ENCODE assay signal across 8 cellular contexts in the genomic region with DNA sequence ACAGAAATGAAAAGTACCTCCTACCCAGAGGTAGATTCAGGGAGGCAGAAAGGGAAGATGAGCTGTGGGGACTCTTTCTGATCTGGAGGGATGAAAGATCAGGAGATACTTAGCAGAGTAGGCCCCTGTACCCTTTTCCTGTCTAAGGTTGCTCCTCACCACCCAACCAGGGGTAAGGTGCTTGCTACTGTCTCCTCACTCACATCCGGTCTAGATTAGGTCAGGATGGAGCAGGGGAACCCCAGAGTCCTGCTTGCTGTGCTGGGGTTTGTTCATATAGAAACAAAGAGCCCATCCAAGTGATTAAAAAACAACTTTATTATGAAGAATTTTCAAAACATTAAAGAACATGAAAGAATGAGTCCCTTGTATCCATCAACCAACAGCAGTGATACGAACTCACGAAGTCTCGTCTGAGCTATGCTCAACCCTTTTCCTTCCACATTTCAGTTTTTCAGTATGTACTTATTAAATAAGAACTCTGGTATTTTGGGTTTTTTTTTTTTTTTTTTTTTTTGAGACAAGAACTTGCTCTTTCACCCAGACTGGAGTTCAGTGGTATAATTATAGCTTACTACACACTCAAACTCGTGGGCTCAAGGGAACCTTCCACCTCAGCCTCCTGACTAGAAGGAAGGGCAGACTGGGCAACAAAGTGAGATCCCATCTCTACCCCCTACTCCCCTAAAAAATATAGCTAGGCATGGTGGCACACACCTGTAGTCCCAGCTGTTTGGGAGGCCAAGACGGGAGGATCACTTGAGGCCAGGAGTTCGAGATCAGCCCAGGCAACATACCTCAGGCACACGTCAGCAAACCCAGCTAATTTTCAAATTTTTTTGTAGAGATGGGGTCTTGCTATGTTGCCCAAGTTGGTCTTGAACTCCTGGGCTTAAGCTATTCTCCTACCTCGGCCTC. TPM values are rescaled to one million over a fixed set of nuclear protein-coding genes. Genes with fewer than 3 reads are reported as not detected.
DNase-seq lines count a peak whose midpoint lies in the region; ATAC-seq and TF ChIP-seq lines count a peak whose summit lies in the region.

No MANE protein-coding gene starts in this region.

- peak overlapping the region; percentile 98 to 100 (median 98) for H3K27ac Mint-ChIP-seq in IgD-negative memory B cell

- peak overlapping the region; percentile 98 to 99 (median 99) for H3K4me3 Mint-ChIP-seq in IgD-negative memory B cell

- TF ChIP-seq POLR2A in stomach (IDR thresholded peaks at IDR 0.05): no peak

- no peaks in the 10 kb centered on the region for H3K36me3 ChIP-seq in A673 (ENCODE audit: insufficient read depth, low read length, poor library complexity, severe bottlenecking)
- peaks cover 0 to 8% (median 2%) of the 10 kb centered on the region in 4 donors for H3K36me3 ChIP-seq in stomach

- H3K9me3 ChIP-seq in A673 (ENCODE audit: low read depth, low read length, poor library complexity, severe bottlenecking): no peaks in the 10 kb centered on the region
- H3K9me3 ChIP-seq in stomach: no peaks in the 10 kb centered on the region

- CTCF ChIA-PET in A673 (lab: Charles Lee): no interaction called here

- H3K9me3 Mint-ChIP-seq in IgD-negative memory B cell: no peaks in the 10 kb centered on the region

- H3K4me3 ChIP-seq in A673 (ENCODE audit: low read depth, low read length, poor library complexity, severe bottlenecking): no peak overlapping the region
- H3K4me3 ChIP-seq in stomach: no peak overlapping the region

- no peak for TF ChIP-seq CTCF in A673 (conservative IDR thresholded peaks at IDR 0.05; ENCODE audit: low read depth, low read length)
- TF ChIP-seq CTCF in stomach (IDR thresholded peaks at IDR 0.05): no peak

- H3K27me3 ChIP-seq in A673 (replicated peaks; ENCODE audit: insufficient read depth, low read depth, low read length, poor library complexity) (no peaks in the 10 kb centered on the region), stomach (no peaks in the 10 kb centered on the region)

- peak; percentile 25 for ATAC-seq in GM19455 (IDR thresholded peaks at IDR 0.05; ENCODE audit: unreplicated experiment)

- no peak overlapping the region for H3K27ac ChIP-seq in A673 (ENCODE audit: low read depth, low read length, poor library complexity, severe bottlenecking)
- no peak overlapping the region for H3K27ac ChIP-seq in stomach

- peaks cover 7% of the 10 kb centered on the region for H3K36me3 Mint-ChIP-seq in IgD-negative memory B cell

- POLR2A ChIA-PET in A673 (lab: Charles Lee; ENCODE audit: low non-redundant PET): interaction anchor here (0.7 kb wide), 1 partner anchor 215 kb away, joined by 15 read pairs; no protein-coding TSS in a partner anchor

- intact Hi-C loops in A673 (cut with micrococcal nuclease; ENCODE audit: unreplicated experiment) (no loop called here), stomach (cut with DNase I; ENCODE audit: low total_unique reads) (no loop called here)

- no peaks in the 10 kb centered on the region for H3K27me3 Mint-ChIP-seq in IgD-negative memory B cell

- no TSS peak for BruUV-seq in A673 (replicated peaks; lab: Mats Ljungman, UMichigan)

- TF ChIP-seq EP300 in stomach (IDR thresholded peaks at IDR 0.05): no peak

- WGBS in stomach, 5 donors: 85 to 91% (median 89%) methylated on average over 9 of the region's 9 CpGs

- DNase-seq in activated T-helper 9 cell treated with anti-CD3 and anti-CD28 coated beads, Interleukin-2, amount 50 U/mL, for 16 hours (ENCODE audit: low read depth): peak; percentile 47
- DNase-seq in stimulated activated CD4-positive, alpha-beta T cell treated with anti-CD3 and anti-CD28 coated beads, Interleukin-2, amount 100 ng/mL, for 48 hours: peak; percentile 48 to 59
- DNase-seq in A673 (ENCODE audit: low spot score) (no peak), glomerular visceral epithelial cell (ENCODE audit: extremely low spot score) (no peak), stomach (no peak), NCI-H146 (lab: John Stamatoyannopoulos, UW) (no peak)

- peaks cover 4% of the 10 kb centered on the region for H3K4me1 ChIP-seq in A673 (ENCODE audit: insufficient read depth, low read length, poor library complexity, severe bottlenecking)
- peaks cover 22 to 46% (median 28%) of the 10 kb centered on the region in 4 donors for H3K4me1 ChIP-seq in stomach

- peaks cover 45 to 53% (median 45%) of the 10 kb centered on the region in 3 donors for H3K4me1 Mint-ChIP-seq in IgD-negative memory B cell

RNA-seq across cellular contexts. Expression of a gene that starts 3.1 kb away (rescaled TPM):
- polyA plus RNA-seq in IgD-negative memory B cell (46.9 TPM), stomach (1 to 10 TPM; 4.9 to 9.1 (median 8.5) TPM)
- total RNA-seq in A673 (2021) (1.8 and 4.3 TPM in 2 replicates), stomach (10 to 100 TPM in 4 of 5 donors, 1 to 10 TPM in 1; 7.2 to 44.6 (median 28.1) TPM)

RNA-seq across cellular contexts. Expression of a gene that starts 28.5 kb away (rescaled TPM):
- polyA plus RNA-seq in IgD-negative memory B cell: 25.2 TPM
- 90.5 and 101 TPM in 2 replicates for total RNA-seq in A673 (2021)
- total RNA-seq in stomach: 100 to 1,000 TPM in 2 of 5 donors, 10 to 100 TPM in 3; 13.3 to 127 (median 78.0) TPM
- polyA plus RNA-seq in stomach: 10 to 100 TPM; 15.9 to 23.5 (median 17.1) TPM

Comparison
In these comparisons a context has a peak if more than half of its experiments do, and no peak if none do; other contexts are left out.
1. DNase-seq: peak in activated T-helper 9 cell treated with anti-CD3 and anti-CD28 coated beads, Interleukin-2, amount 50 U/mL, for 16 hours (single experiment) and stimulated activated CD4-positive, alpha-beta T cell treated with anti-CD3 and anti-CD28 coated beads, Interleukin-2, amount 100 ng/mL, for 48 hours (2 of 2); none in A673 (single experiment), glomerular visceral epithelial cell (single experiment), stomach (single experiment) and NCI-H146 (single experiment).